2 cellular contexts compared by ENCODE assay signal in genomic region chr11:86934263-86934932, GRCh38.
TF ChIP-seq lines count a peak whose summit lies in the region.

No MANE protein-coding gene starts in this region.

TF ChIP-seq in IMR-90, 13 proteins besides CTCF, POLR2A, EP300 and RAD21:
- no peak for TF ChIP-seq FOS (IDR thresholded peaks at IDR 0.05; ENCODE audit: low read depth, low read length)
- TF ChIP-seq BHLHE40 (IDR thresholded peaks at IDR 0.05; ENCODE audit: low read depth, low read length), result no peak
- TF ChIP-seq, protein P1, sequence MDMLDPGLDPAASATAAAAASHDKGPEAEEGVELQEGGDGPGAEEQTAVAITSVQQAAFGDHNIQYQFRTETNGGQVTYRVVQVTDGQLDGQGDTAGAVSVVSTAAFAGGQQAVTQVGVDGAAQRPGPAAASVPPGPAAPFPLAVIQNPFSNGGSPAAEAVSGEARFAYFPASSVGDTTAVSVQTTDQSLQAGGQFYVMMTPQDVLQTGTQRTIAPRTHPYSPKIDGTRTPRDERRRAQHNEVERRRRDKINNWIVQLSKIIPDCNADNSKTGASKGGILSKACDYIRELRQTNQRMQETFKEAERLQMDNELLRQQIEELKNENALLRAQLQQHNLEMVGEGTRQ (IDR thresholded peaks at IDR 0.05; ENCODE audit: low read depth, low read length), result no peak

TF ChIP-seq in K562, 482 proteins besides CTCF, POLR2A, EP300 and RAD21 (continues in another document):
- TF ChIP-seq, protein P2, sequence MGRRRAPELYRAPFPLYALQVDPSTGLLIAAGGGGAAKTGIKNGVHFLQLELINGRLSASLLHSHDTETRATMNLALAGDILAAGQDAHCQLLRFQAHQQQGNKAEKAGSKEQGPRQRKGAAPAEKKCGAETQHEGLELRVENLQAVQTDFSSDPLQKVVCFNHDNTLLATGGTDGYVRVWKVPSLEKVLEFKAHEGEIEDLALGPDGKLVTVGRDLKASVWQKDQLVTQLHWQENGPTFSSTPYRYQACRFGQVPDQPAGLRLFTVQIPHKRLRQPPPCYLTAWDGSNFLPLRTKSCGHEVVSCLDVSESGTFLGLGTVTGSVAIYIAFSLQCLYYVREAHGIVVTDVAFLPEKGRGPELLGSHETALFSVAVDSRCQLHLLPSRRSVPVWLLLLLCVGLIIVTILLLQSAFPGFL (CRISPR knock-in tag; IDR thresholded peaks at IDR 0.05), result no peak
- TF ChIP-seq HSF4 (CRISPR knock-in tag; IDR thresholded peaks at IDR 0.05; ENCODE audit: borderline replicate concordance) (no peak), CEBPZ (IDR thresholded peaks at IDR 0.05; ENCODE audit: borderline replicate concordance, low read depth, low read length) (no peak), HMGN3 (IDR thresholded peaks at IDR 0.05; ENCODE audit: borderline replicate concordance, extremely low read depth, insufficient read length, low read depth, low read length) (no peak), SNIP1 (IDR thresholded peaks at IDR 0.05; ENCODE audit: low read depth) (no peak), SMAD2 (IDR thresholded peaks at IDR 0.05; ENCODE audit: low read depth, low read length) (no peak), CEBPG (CRISPR knock-in tag; IDR thresholded peaks at IDR 0.05) (no peak), CEBPG (tag; conservative IDR thresholded peaks at IDR 0.05 in 1 of 2, IDR thresholded peaks at IDR 0.05 in 1 of 2) (no peak), FOSL1 (tag; conservative IDR thresholded peaks at IDR 0.05) (no peak), ZNF408 (CRISPR knock-in tag; IDR thresholded peaks at IDR 0.05; ENCODE audit: low read depth) (no peak), ZBED1 (IDR thresholded peaks at IDR 0.05) (no peak), MCM3 (IDR thresholded peaks at IDR 0.05) (no peak), MYNN (IDR thresholded peaks at IDR 0.05) (no peak), MYNN (CRISPR knock-in tag; IDR thresholded peaks at IDR 0.05) (no peak), MCM5 (IDR thresholded peaks at IDR 0.05; ENCODE audit: low read depth) (no peak), KAT8 (IDR thresholded peaks at IDR 0.05; ENCODE audit: low read depth) (no peak), CTBP1 (IDR thresholded peaks at IDR 0.05; ENCODE audit: borderline replicate concordance) (peak; percentile 34; the same call in 1 of the 2 replicates), ZNF217 (CRISPR knock-in tag; IDR thresholded peaks at IDR 0.05) (no peak), EWSR1 (IDR thresholded peaks at IDR 0.05; ENCODE audit: borderline replicate concordance, low read depth, partially characterized antibody) (no peak), FOXK1 (CRISPR knock-in tag; IDR thresholded peaks at IDR 0.05; ENCODE audit: borderline replicate concordance) (no peak), KLF1 (tag; IDR thresholded peaks at IDR 0.05) (no peak), TOE1 (IDR thresholded peaks at IDR 0.05; ENCODE audit: borderline replicate concordance) (peak; percentile 89), TOE1 (CRISPR knock-in tag; IDR thresholded peaks at IDR 0.05; ENCODE audit: borderline replicate concordance, low read depth) (no peak), MIER1 (IDR thresholded peaks at IDR 0.05; ENCODE audit: low read depth) (no peak), HINFP (tag; conservative IDR thresholded peaks at IDR 0.05; ENCODE audit: low read depth) (no peak), RUNX1 (IDR thresholded peaks at IDR 0.05; ENCODE audit: low read depth) (no peak), ZNF311 (CRISPR knock-in tag; IDR thresholded peaks at IDR 0.05) (0 out of 2 replicates have a peak, but pooled peaks have one; percentile 54), RAD51 (IDR thresholded peaks at IDR 0.05; ENCODE audit: borderline replicate concordance, low read depth) (peak; percentile 74), LARP7 (IDR thresholded peaks at IDR 0.05) (no peak), NFRKB (IDR thresholded peaks at IDR 0.05; ENCODE audit: low read depth) (0 out of 2 replicates have a peak, but pooled peaks have one; percentile 10), CBFB (CRISPR knock-in tag; IDR thresholded peaks at IDR 0.05) (no peak)
- TF ChIP-seq, protein P3, sequence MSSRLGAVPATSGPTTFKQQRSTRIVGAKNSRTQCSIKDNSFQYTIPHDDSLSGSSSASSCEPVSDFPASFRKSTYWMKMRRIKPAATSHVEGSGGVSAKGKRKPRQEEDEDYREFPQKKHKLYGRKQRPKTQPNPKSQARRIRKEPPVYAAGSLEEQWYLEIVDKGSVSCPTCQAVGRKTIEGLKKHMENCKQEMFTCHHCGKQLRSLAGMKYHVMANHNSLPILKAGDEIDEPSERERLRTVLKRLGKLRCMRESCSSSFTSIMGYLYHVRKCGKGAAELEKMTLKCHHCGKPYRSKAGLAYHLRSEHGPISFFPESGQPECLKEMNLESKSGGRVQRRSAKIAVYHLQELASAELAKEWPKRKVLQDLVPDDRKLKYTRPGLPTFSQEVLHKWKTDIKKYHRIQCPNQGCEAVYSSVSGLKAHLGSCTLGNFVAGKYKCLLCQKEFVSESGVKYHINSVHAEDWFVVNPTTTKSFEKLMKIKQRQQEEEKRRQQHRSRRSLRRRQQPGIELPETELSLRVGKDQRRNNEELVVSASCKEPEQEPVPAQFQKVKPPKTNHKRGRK (tag; IDR thresholded peaks at IDR 0.05), result peak; percentile 77
- TF ChIP-seq, protein P4, sequence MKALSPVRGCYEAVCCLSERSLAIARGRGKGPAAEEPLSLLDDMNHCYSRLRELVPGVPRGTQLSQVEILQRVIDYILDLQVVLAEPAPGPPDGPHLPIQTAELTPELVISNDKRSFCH (CRISPR knock-in tag; IDR thresholded peaks at IDR 0.05), result no peak
- TF ChIP-seq, protein P4 (tag; IDR thresholded peaks at IDR 0.05), result no peak
- TF ChIP-seq, protein P5, sequence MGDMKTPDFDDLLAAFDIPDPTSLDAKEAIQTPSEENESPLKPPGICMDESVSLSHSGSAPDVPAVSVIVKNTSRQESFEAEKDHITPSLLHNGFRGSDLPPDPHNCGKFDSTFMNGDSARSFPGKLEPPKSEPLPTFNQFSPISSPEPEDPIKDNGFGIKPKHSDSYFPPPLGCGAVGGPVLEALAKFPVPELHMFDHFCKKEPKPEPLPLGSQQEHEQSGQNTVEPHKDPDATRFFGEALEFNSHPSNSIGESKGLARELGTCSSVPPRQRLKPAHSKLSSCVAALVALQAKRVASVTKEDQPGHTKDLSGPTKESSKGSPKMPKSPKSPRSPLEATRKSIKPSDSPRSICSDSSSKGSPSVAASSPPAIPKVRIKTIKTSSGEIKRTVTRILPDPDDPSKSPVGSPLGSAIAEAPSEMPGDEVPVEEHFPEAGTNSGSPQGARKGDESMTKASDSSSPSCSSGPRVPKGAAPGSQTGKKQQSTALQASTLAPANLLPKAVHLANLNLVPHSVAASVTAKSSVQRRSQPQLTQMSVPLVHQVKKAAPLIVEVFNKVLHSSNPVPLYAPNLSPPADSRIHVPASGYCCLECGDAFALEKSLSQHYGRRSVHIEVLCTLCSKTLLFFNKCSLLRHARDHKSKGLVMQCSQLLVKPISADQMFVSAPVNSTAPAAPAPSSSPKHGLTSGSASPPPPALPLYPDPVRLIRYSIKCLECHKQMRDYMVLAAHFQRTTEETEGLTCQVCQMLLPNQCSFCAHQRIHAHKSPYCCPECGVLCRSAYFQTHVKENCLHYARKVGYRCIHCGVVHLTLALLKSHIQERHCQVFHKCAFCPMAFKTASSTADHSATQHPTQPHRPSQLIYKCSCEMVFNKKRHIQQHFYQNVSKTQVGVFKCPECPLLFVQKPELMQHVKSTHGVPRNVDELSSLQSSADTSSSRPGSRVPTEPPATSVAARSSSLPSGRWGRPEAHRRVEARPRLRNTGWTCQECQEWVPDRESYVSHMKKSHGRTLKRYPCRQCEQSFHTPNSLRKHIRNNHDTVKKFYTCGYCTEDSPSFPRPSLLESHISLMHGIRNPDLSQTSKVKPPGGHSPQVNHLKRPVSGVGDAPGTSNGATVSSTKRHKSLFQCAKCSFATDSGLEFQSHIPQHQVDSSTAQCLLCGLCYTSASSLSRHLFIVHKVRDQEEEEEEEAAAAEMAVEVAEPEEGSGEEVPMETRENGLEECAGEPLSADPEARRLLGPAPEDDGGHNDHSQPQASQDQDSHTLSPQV (IDR thresholded peaks at IDR 0.05), result peak; percentile 8; the same call in 1 of the 2 replicates
- TF ChIP-seq, protein P6, sequence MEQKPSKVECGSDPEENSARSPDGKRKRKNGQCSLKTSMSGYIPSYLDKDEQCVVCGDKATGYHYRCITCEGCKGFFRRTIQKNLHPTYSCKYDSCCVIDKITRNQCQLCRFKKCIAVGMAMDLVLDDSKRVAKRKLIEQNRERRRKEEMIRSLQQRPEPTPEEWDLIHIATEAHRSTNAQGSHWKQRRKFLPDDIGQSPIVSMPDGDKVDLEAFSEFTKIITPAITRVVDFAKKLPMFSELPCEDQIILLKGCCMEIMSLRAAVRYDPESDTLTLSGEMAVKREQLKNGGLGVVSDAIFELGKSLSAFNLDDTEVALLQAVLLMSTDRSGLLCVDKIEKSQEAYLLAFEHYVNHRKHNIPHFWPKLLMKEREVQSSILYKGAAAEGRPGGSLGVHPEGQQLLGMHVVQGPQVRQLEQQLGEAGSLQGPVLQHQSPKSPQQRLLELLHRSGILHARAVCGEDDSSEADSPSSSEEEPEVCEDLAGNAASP (IDR thresholded peaks at IDR 0.05), result no peak
- TF ChIP-seq, protein P1 (CRISPR knock-in tag; IDR thresholded peaks at IDR 0.05), result peak; percentile 53; the same call in 1 of the 2 replicates
